16 cellular contexts compared by ENCODE assay signal in the genomic region with DNA sequence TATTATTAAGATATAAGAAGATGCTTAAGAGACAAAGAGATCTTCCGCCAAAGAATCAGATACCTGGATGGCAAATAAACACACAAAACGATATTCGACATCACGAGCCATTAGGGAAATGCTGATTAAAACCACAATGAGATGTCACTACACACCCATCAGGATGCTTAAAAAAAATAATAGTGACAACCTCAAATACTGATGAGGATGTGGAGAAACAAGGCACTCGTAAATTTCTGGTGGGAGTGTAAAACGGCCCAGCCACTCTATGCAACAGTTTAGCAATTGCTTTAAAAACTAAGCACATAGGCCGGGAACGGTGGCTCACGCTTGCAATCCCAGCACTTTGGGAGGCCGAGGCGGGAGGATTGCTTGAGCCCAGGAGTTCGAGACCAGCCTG. TPM values are rescaled to one million over a fixed set of nuclear protein-coding genes. Genes with fewer than 3 reads are reported as not detected.
DNase-seq lines count a peak whose midpoint lies in the region; TF ChIP-seq lines count a peak whose summit lies in the region.
"Had no signal": no experiment of that assay in that cellular context is flagged by ENCODE, and none has a peak within 500 bp of the region (broad histone marks: within the 10 kb centered on the region; RNA-seq: fewer than 3 reads in every experiment).

No MANE protein-coding gene starts in this region.

- H3K27me3 Mint-ChIP-seq in CD4-positive, alpha-beta memory T cell = no peaks in the 10 kb centered on the region
- no peaks in the 10 kb centered on the region for H3K27me3 Mint-ChIP-seq in T-helper 2 cell treated with Interferon-gamma antibody and Interleukin-4, amounts not matched to agents 5 μg/mL and 100 μg/mL, for 36 hours (ENCODE audit: low read depth)
- no peaks in the 10 kb centered on the region for H3K27me3 Mint-ChIP-seq in osteocyte (ENCODE audit: unreplicated experiment)

- intact Hi-C loops in A673 (cut with micrococcal nuclease; ENCODE audit: unreplicated experiment) = no loop called here
- intact Hi-C loops in CD4-positive, alpha-beta memory T cell (cut with micrococcal nuclease) = loop anchor here (2.0 kb wide), 2 partner anchors 157 to 199 kb away; a partner anchor contains a TSS

- POLR2A ChIA-PET in A673 (lab: Charles Lee; ENCODE audit: low non-redundant PET) = no interaction called here
- POLR2A ChIA-PET in CD4-positive, alpha-beta memory T cell (lab: Charles Lee; ENCODE audit: partially characterized antibody) = interaction anchor here (0.6 to 2.3 kb wide), 15 partner anchors 9 to 458 kb away, joined by 3 to 13 read pairs (median 5); a partner anchor contains a TSS

- no peaks in the 10 kb centered on the region for H4K20me1 ChIP-seq in hepatocyte (ENCODE audit: insufficient read depth, poor library complexity, severe bottlenecking)

- peak overlapping the region in 5 of 8 donors; percentile 13 to 91 (median 81) for H3K4me3 Mint-ChIP-seq in CD4-positive, alpha-beta memory T cell
- H3K4me3 Mint-ChIP-seq in T-helper 2 cell treated with Interferon-gamma antibody and Interleukin-4, amounts not matched to agents 5 μg/mL and 100 μg/mL, for 36 hours = no peak overlapping the region
- no peak overlapping the region for H3K4me3 Mint-ChIP-seq in osteocyte (ENCODE audit: unreplicated experiment)

- WGBS in hepatocyte (ENCODE audit: low lambda C conversion rate, missing lambda C conversion rate) = 93% methylated on average over 12 of the region's 12 CpGs

- H3K4me3 ChIP-seq in A673 (ENCODE audit: low read depth, low read length, poor library complexity, severe bottlenecking) = no peak overlapping the region
- no peak overlapping the region for H3K4me3 ChIP-seq in CD4-positive, alpha-beta memory T cell (ENCODE audit: low read length in 2 of 2)
- no peak overlapping the region for H3K4me3 ChIP-seq in hepatocyte
- H3K4me3 ChIP-seq: GM23248, lung, tibial artery had no signal

- CTCF ChIA-PET in A673 (lab: Charles Lee) = interaction anchor here (1.3 kb wide), 1 partner anchor 12 kb away, joined by 11 read pairs; no protein-coding TSS in a partner anchor
- CTCF ChIA-PET in CD4-positive, alpha-beta memory T cell (lab: Charles Lee; ENCODE audit: partially characterized antibody) = interaction anchor here (0.8 to 5.0 kb wide), 10 partner anchors 9 to 255 kb away, joined by 3 to 41 read pairs (median 12); no protein-coding TSS in a partner anchor

- H3K4me2 ChIP-seq in hepatocyte = no peak overlapping the region

- TF ChIP-seq CTCF in A673 (conservative IDR thresholded peaks at IDR 0.05; ENCODE audit: low read depth, low read length) (no peak), hepatocyte (IDR thresholded peaks at IDR 0.05; ENCODE audit: poor library complexity) (no peak), osteocyte (IDR thresholded peaks at IDR 0.05) (no peak)

- no peaks in the 10 kb centered on the region for H3K36me3 Mint-ChIP-seq in CD4-positive, alpha-beta memory T cell
- H3K36me3 Mint-ChIP-seq in T-helper 2 cell treated with Interferon-gamma antibody and Interleukin-4, amounts not matched to agents 5 μg/mL and 100 μg/mL, for 36 hours (ENCODE audit: low read depth) = no peaks in the 10 kb centered on the region
- H3K36me3 Mint-ChIP-seq in osteocyte (ENCODE audit: unreplicated experiment) = peaks cover 4% of the 10 kb centered on the region
- H3K36me3 Mint-ChIP-seq: IgD-negative memory B cell had no signal

- H3K27ac Mint-ChIP-seq in CD4-positive, alpha-beta memory T cell = peak overlapping the region; percentile 88 to 98 (median 96)
- peak overlapping the region; percentile 41 for H3K27ac Mint-ChIP-seq in T-helper 2 cell treated with Interferon-gamma antibody and Interleukin-4, amounts not matched to agents 5 μg/mL and 100 μg/mL, for 36 hours
- no peak overlapping the region for H3K27ac Mint-ChIP-seq in osteocyte (ENCODE audit: unreplicated experiment)

- DNase-seq in A673 (ENCODE audit: low spot score) = no peak
- peak in 2 of 5 donors; percentile 8 to 24 for DNase-seq in CD4-positive, alpha-beta memory T cell
- no peak for DNase-seq in T-helper 2 cell treated with Interferon-gamma antibody and Interleukin-4, amounts not matched to agents 5 μg/mL and 100 μg/mL, for 36 hours (ENCODE audit: low spot score)
- DNase-seq in hepatocyte (ENCODE audit: low spot score) = no peak
- no peak for DNase-seq in anterior cingulate cortex (lab: John Stamatoyannopoulos, UW)
- DNase-seq in osteocyte (ENCODE audit: extremely low spot score, unreplicated experiment) = no peak
- no peak for DNase-seq in activated effector memory CD4-positive, alpha-beta T cell treated with anti-CD3 and anti-CD28 coated beads, Interleukin-2, amount 50 U/mL, for 16 hours
- DNase-seq in foreskin melanocyte = no peak
- DNase-seq: brain microvascular endothelial cell, DMS53, NCI-H2107, tibial artery had no signal

- no peaks in the 10 kb centered on the region for H3K9me3 Mint-ChIP-seq in CD4-positive, alpha-beta memory T cell
- H3K9me3 Mint-ChIP-seq in T-helper 2 cell treated with Interferon-gamma antibody and Interleukin-4, amounts not matched to agents 5 μg/mL and 100 μg/mL, for 36 hours = no peaks in the 10 kb centered on the region
- no peaks in the 10 kb centered on the region for H3K9me3 Mint-ChIP-seq in osteocyte (ENCODE audit: unreplicated experiment)
- H3K9me3 Mint-ChIP-seq: dendritic cell treated with granulocyte-macrophage colony-stimulating factor and Interleukin-4, amounts not matched to agents 40 ng/mL and 50 ng/mL, for 4 days; IgD-negative memory B cell had no signal

- H3K36me3 ChIP-seq in A673 (ENCODE audit: insufficient read depth, low read length, poor library complexity, severe bottlenecking) (no peaks in the 10 kb centered on the region), hepatocyte (replicated peaks; ENCODE audit: insufficient read depth, low read depth) (no peaks in the 10 kb centered on the region)
- no peaks in the 10 kb centered on the region for H3K36me3 ChIP-seq in CD4-positive, alpha-beta memory T cell (ENCODE audit: insufficient read depth, low read length)
- H3K36me3 ChIP-seq: brain microvascular endothelial cell had no signal

- H3K79me2 ChIP-seq in hepatocyte = peaks cover 25% of the 10 kb centered on the region

- peak overlapping the region; percentile 80 for H3K27ac ChIP-seq in A673 (ENCODE audit: low read depth, low read length, poor library complexity, severe bottlenecking)
- peak overlapping the region; percentile 64 for H3K27ac ChIP-seq in CD4-positive, alpha-beta memory T cell (ENCODE audit: low read depth, low read length)
- H3K27ac ChIP-seq in hepatocyte = peak overlapping the region; percentile 33
- H3K27ac ChIP-seq: brain microvascular endothelial cell, GM23248, tibial artery had no signal

- no peak overlapping the region for H2AFZ ChIP-seq in hepatocyte
- H2AFZ ChIP-seq: GM23248 had no signal

- BruUV-seq in A673 (replicated peaks; lab: Mats Ljungman, UMichigan) = no TSS peak

- H3K9me3 ChIP-seq in A673 (ENCODE audit: low read depth, low read length, poor library complexity, severe bottlenecking) (no peaks in the 10 kb centered on the region), hepatocyte (ENCODE audit: low read depth) (no peaks in the 10 kb centered on the region)
- H3K9me3 ChIP-seq in CD4-positive, alpha-beta memory T cell (ENCODE audit: control insufficient read depth in 1 of 2, low read length in 2 of 2) = no peaks in the 10 kb centered on the region
- H3K9me3 ChIP-seq: tibial artery had no signal

- H3K9me2 ChIP-seq in hepatocyte (replicated peaks; ENCODE audit: insufficient read depth) = no peaks in the 10 kb centered on the region

- peaks cover 32 to 55% (median 43%) of the 10 kb centered on the region in 4 donors for H3K4me1 Mint-ChIP-seq in CD4-positive, alpha-beta memory T cell
- H3K4me1 Mint-ChIP-seq in T-helper 2 cell treated with Interferon-gamma antibody and Interleukin-4, amounts not matched to agents 5 μg/mL and 100 μg/mL, for 36 hours (ENCODE audit: low read depth) = peaks cover 39% of the 10 kb centered on the region
- H3K4me1 Mint-ChIP-seq in osteocyte (ENCODE audit: unreplicated experiment) = peaks cover 37% of the 10 kb centered on the region

- H3K27me3 ChIP-seq in A673 (replicated peaks; ENCODE audit: insufficient read depth, low read depth, low read length, poor library complexity) (no peaks in the 10 kb centered on the region), hepatocyte (no peaks in the 10 kb centered on the region)
- no peaks in the 10 kb centered on the region for H3K27me3 ChIP-seq in CD4-positive, alpha-beta memory T cell (ENCODE audit: insufficient read depth, low read length)
- H3K27me3 ChIP-seq: brain microvascular endothelial cell had no signal

- peaks cover 43% of the 10 kb centered on the region for H3K4me1 ChIP-seq in A673 (ENCODE audit: insufficient read depth, low read length, poor library complexity, severe bottlenecking)
- H3K4me1 ChIP-seq in CD4-positive, alpha-beta memory T cell (ENCODE audit: insufficient read depth, low read length) = peaks cover 56% of the 10 kb centered on the region
- H3K4me1 ChIP-seq in hepatocyte (ENCODE audit: insufficient read depth) = peaks cover 35% of the 10 kb centered on the region

RNA-seq across cellular contexts. Expression of a gene that starts 39.4 kb away (rescaled TPM):
- total RNA-seq in A673 (2021) (49.1 and 54.7 TPM in 2 replicates), hepatocyte (28.8 and 38.1 TPM in 2 replicates), osteocyte (45.2 and 45.9 TPM in 2 replicates)
- total RNA-seq in CD4-positive, alpha-beta memory T cell = 1 to 10 TPM; 1.3 to 1.8 TPM
- 1 to 10 TPM in 1 of 2 donors, not detected in 1; 1.2 TPM for polyA plus RNA-seq in CD4-positive, alpha-beta memory T cell
- 19.5 and 24.5 TPM in 2 replicates for polyA plus RNA-seq in hepatocyte

RNA-seq across cellular contexts. Expression of a gene that starts 40.2 kb away (rescaled TPM):
- 3.5 and 6.4 TPM in 2 replicates for total RNA-seq in A673 (2021)
- total RNA-seq in CD4-positive, alpha-beta memory T cell = 1 to 10 TPM in 1 of 2 experiments, under 1 TPM in 1; 0.28 to 1.3 TPM
- polyA plus RNA-seq in CD4-positive, alpha-beta memory T cell = not detected
- 2.2 and 3.0 TPM in 2 replicates for total RNA-seq in hepatocyte
- 4.7 and 7.6 TPM in 2 replicates for polyA plus RNA-seq in hepatocyte
- 9.5 and 10.5 TPM in 2 replicates for total RNA-seq in osteocyte
- polyA plus RNA-seq: IgD-negative memory B cell had no signal

Comparison
In these comparisons a context has a peak if more than half of its experiments do, and no peak if none do; other contexts are left out.
1. H3K4me3 Mint-ChIP-seq: peak in CD4-positive, alpha-beta memory T cell (5 of 8); none in T-helper 2 cell treated with Interferon-gamma antibody and Interleukin-4, amounts not matched to agents 5 μg/mL and 100 μg/mL, for 36 hours (single experiment) and osteocyte (single experiment).
2. RNA of a gene that starts 39.4 kb away (total RNA-seq): 49.1 to 54.7 TPM in A673, 45.2 to 45.9 TPM in osteocyte and 28.8 to 38.1 TPM in hepatocyte; 1.3 to 1.8 TPM in CD4-positive, alpha-beta memory T cell; every median in the first group is over 10 times any median in the second.
3. Peak in every context shown above with its lines, with median percentiles within 50 percentile points of each other: H3K27ac ChIP-seq.